In the genomic region with DNA sequence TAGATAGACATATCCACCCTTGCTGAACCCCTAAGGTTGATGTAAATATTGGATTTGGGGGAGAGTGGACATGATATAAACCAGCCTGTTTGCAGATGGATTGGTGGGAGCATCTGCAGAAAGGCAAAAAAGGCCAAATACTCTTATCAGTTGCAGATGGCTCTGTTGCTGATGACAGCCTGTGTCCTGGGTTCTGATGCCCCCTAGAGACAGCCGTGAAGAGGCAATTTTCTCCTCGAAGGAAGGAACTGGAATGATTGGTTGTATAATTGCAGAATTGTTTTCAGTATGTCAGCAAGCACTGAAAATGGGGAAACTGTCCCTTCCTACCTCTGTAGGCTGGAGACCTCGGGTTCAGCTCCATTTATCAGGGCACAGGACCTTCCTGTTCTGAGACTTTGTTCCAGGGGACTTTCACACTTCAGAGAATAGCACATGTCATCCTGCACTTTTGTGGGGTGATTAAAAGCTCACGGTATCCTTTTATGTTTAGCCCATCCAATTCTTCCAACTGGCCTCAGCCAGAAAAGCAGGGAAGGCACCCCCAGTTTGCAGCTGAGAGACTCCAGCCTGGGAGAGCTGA, we compare ENCODE assay signal across 8 cellular contexts.
DNase-seq lines count a peak whose midpoint lies in the region; ATAC-seq, FAIRE-seq and TF ChIP-seq lines count a peak whose summit lies in the region.

No MANE protein-coding gene starts in this region.

- no peak overlapping the region for H3K27ac ChIP-seq in Peyer's patch
- no peak overlapping the region for H3K27ac ChIP-seq in H1 (ENCODE audit: low read depth, low read length)

- H4K20me1 ChIP-seq in H1 (replicated peaks in 1 of 2; ENCODE audit: control insufficient read depth in 1 of 2, insufficient read depth in 2 of 2, low read length in 2 of 2) = peaks cover 13 to 14% of the 10 kb centered on the region in 2 experiments

- H3K23me2 ChIP-seq in H1 (ENCODE audit: low read depth, low read length) = no peaks in the 10 kb centered on the region

- H2BK20ac ChIP-seq in H1 (ENCODE audit: low read length) = no peak overlapping the region

- H2BK120ac ChIP-seq in H1 (replicated peaks; ENCODE audit: low read depth, low read length) = no peak overlapping the region

- H3K79me2 ChIP-seq in H1 (ENCODE audit: control insufficient read depth in 1 of 2, insufficient read depth in 2 of 2, low read length in 2 of 2) = peaks cover 0 to 21% of the 10 kb centered on the region in 2 experiments; a peak in 1 of 4 replicates

- POLR2A ChIA-PET in H1 (lab: Charles Lee; ENCODE audit: partially characterized antibody) = no interaction called here

- FAIRE-seq in H1 (lab: Jason Lieb, UNC) = peak; percentile 48

- H3K27me3 ChIP-seq in Peyer's patch (no peaks in the 10 kb centered on the region), H1 (replicated peaks in 1 of 4; ENCODE audit: control insufficient read depth in 3 of 4, extremely low read depth in 1 of 4, insufficient read depth in 3 of 4, low read length in 3 of 4) (no peaks in the 10 kb centered on the region)

- H3K36me3 ChIP-seq in Peyer's patch (no peaks in the 10 kb centered on the region), H1 (ENCODE audit: control insufficient read depth in 2 of 4, insufficient read depth in 4 of 4, low read length in 3 of 4) (peaks cover 0 to 12% (median 1%) of the 10 kb centered on the region in 4 experiments; a peak in 2 of 8 replicates)

- H2BK5ac ChIP-seq in H1 (ENCODE audit: low read depth, low read length) = no peak overlapping the region

- H2AFZ ChIP-seq in H1 (ENCODE audit: low read length) = no peak overlapping the region

- no peak overlapping the region for H4K5ac ChIP-seq in H1 (ENCODE audit: insufficient read length, low read depth, low read length)

- H3K18ac ChIP-seq in H1 (ENCODE audit: extremely low read depth, low read length) = no peak overlapping the region

- H4K91ac ChIP-seq in H1 (replicated peaks; ENCODE audit: insufficient read length, low read length) = no peak overlapping the region

- CTCF ChIA-PET in H1 (lab: Charles Lee; ENCODE audit: partially characterized antibody) = interaction anchor here (0.6 to 5.9 kb wide), 41 partner anchors 9 to 402 kb away, joined by 3 to 54 read pairs (median 4); a partner anchor contains a TSS

- TF ChIP-seq POLR2A in Peyer's patch (IDR thresholded peaks at IDR 0.05) (no peak), H1 (IDR thresholded peaks at IDR 0.05; ENCODE audit: control extremely low read depth in 1 of 2, low read depth in 2 of 2, low read length in 2 of 2) (no peak)

- no peak overlapping the region for H3K23ac ChIP-seq in H1 (ENCODE audit: insufficient read length)

- 67% methylated on average over 4 of the region's 4 CpGs; no CpG with 5 or more reads in 1 of the 2 experiments for WGBS in H1 (ENCODE audit: extremely low coverage in 1 of 2, insufficient coverage in 1 of 2, insufficient read length in 1 of 2, insufficient replicate concordance in 2 of 2, low coverage in 1 of 2, low lambda C conversion rate in 2 of 2, missing lambda C conversion rate in 1 of 2), 2 experiments

- H3K4me3 ChIP-seq in Peyer's patch (no peak overlapping the region), H1 (ENCODE audit: extremely low read depth in 1 of 4, insufficient read depth in 2 of 4, low read depth in 3 of 4, low read length in 4 of 4) (no peak overlapping the region)

- no peak overlapping the region for H3K56ac ChIP-seq in H1 (replicated peaks; ENCODE audit: insufficient read length, low read depth, low read length)

- H3K4me1 ChIP-seq in Peyer's patch (no peaks in the 10 kb centered on the region), H1 (replicated peaks in 1 of 4; ENCODE audit: control insufficient read depth in 3 of 4, insufficient read depth in 4 of 4, low read length in 3 of 4) (peaks cover 5 to 16% (median 14%) of the 10 kb centered on the region in 4 experiments)

- H3K9me3 ChIP-seq in Peyer's patch (no peaks in the 10 kb centered on the region), H1 (ENCODE audit: insufficient read depth in 2 of 2, low read depth in 1 of 2, low read length in 1 of 2) (no peaks in the 10 kb centered on the region)

- no peak overlapping the region for H2BK12ac ChIP-seq in H1 (ENCODE audit: low read depth, low read length)

- peak; percentile 85 to 89 for TF ChIP-seq RAD21 in H1 (IDR thresholded peaks at IDR 0.05 in 1 of 2, conservative IDR thresholded peaks at IDR 0.05 in 1 of 2; ENCODE audit: low read depth in 2 of 2, low read length in 2 of 2)

- no peak overlapping the region for H3K4ac ChIP-seq in H1 (replicated peaks; ENCODE audit: insufficient read length, low read depth, low read length)

- no peak for ATAC-seq in GM21528 (IDR thresholded peaks at IDR 0.05; ENCODE audit: low FRiP score, unreplicated experiment)

- peak; percentile 50 for DNase-seq in CD1c-positive myeloid dendritic cell (ENCODE audit: extremely low spot score)
- peak; percentile 66 for DNase-seq in HCEC 1CT
- DNase-seq in Peyer's patch = no peak
- DNase-seq in H1 (ENCODE audit: low read depth in 1 of 2, low spot score in 2 of 2) = no peak
- DNase-seq in midbrain (lab: John Stamatoyannopoulos, UW) = peak; percentile 72
- DNase-seq in amniotic stem cell (lab: John Stamatoyannopoulos, UW) = no peak
- DNase-seq in T-helper 9 cell = no peak

- peak in 4 of 6 experiments; percentile 29 to 48 (median 41) for TF ChIP-seq CTCF in Peyer's patch (IDR thresholded peaks at IDR 0.05)
- peak; percentile 63 to 81 (median 74) for TF ChIP-seq CTCF in H1 (IDR thresholded peaks at IDR 0.05; ENCODE audit: control extremely low read depth in 1 of 3, insufficient read depth in 1 of 3, low read depth in 1 of 3, low read length in 3 of 3)

- TF ChIP-seq EP300 in H1 (IDR thresholded peaks at IDR 0.05; ENCODE audit: borderline replicate concordance in 1 of 2, low read depth in 2 of 2, low read length in 2 of 2) = no peak

- no peak overlapping the region for H3K14ac ChIP-seq in H1 (ENCODE audit: insufficient read length)

- no peak overlapping the region for H2AK5ac ChIP-seq in H1 (ENCODE audit: low read depth, low read length)

- H2BK15ac ChIP-seq in H1 (ENCODE audit: low read length) = no peak overlapping the region

- no peak overlapping the region for H4K8ac ChIP-seq in H1 (ENCODE audit: extremely low read depth, insufficient read depth, low read length)

- H3K79me1 ChIP-seq in H1 (ENCODE audit: low read depth, low read length) = peaks cover 7% of the 10 kb centered on the region

- no peak overlapping the region for H3K9ac ChIP-seq in H1 (replicated peaks in 1 of 4; ENCODE audit: extremely low read depth in 1 of 4, low read depth in 3 of 4, low read length in 3 of 4)

- H3K4me2 ChIP-seq in H1 (ENCODE audit: insufficient read depth in 1 of 2, low read depth in 2 of 2, low read length in 2 of 2) = no peak overlapping the region

TF ChIP-seq in H1, 55 proteins besides CTCF, POLR2A, EP300 and RAD21:
- no peak for TF ChIP-seq CEBPB (IDR thresholded peaks at IDR 0.05; ENCODE audit: low read depth, low read length)
- no peak for TF ChIP-seq SP1 (IDR thresholded peaks at IDR 0.05; ENCODE audit: low read depth, low read length)
- TF ChIP-seq, protein P1, sequence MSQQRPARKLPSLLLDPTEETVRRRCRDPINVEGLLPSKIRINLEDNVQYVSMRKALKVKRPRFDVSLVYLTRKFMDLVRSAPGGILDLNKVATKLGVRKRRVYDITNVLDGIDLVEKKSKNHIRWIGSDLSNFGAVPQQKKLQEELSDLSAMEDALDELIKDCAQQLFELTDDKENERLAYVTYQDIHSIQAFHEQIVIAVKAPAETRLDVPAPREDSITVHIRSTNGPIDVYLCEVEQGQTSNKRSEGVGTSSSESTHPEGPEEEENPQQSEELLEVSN (IDR thresholded peaks at IDR 0.05) = no peak
- TF ChIP-seq CREB1 (IDR thresholded peaks at IDR 0.05) = no peak
- no peak for TF ChIP-seq EGR1 (IDR thresholded peaks at IDR 0.05; ENCODE audit: borderline replicate concordance, low read depth, low read length)
- TF ChIP-seq RNF2 (IDR thresholded peaks at IDR 0.05; ENCODE audit: borderline replicate concordance, low read depth, low read length, missing control alignments, poor library complexity, severe bottlenecking) = no peak
- TF ChIP-seq SP2 (IDR thresholded peaks at IDR 0.05; ENCODE audit: low read length) = no peak
- TF ChIP-seq CHD2 (IDR thresholded peaks at IDR 0.05; ENCODE audit: low read length) = no peak
- TF ChIP-seq, protein P2, sequence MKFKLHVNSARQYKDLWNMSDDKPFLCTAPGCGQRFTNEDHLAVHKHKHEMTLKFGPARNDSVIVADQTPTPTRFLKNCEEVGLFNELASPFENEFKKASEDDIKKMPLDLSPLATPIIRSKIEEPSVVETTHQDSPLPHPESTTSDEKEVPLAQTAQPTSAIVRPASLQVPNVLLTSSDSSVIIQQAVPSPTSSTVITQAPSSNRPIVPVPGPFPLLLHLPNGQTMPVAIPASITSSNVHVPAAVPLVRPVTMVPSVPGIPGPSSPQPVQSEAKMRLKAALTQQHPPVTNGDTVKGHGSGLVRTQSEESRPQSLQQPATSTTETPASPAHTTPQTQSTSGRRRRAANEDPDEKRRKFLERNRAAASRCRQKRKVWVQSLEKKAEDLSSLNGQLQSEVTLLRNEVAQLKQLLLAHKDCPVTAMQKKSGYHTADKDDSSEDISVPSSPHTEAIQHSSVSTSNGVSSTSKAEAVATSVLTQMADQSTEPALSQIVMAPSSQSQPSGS (IDR thresholded peaks at IDR 0.05; ENCODE audit: low read length) = no peak
- TF ChIP-seq NANOG (IDR thresholded peaks at IDR 0.05; ENCODE audit: insufficient read depth, low read depth, low read length, poor library complexity, severe bottlenecking) = no peak
- no peak for TF ChIP-seq SUZ12 (IDR thresholded peaks at IDR 0.05; ENCODE audit: low read length)
- TF ChIP-seq EZH2 (IDR thresholded peaks at IDR 0.05; ENCODE audit: low read depth, low read length, severe bottlenecking) = no peak
- no peak for TF ChIP-seq TBP (IDR thresholded peaks at IDR 0.05; ENCODE audit: low read depth, low read length)
- no peak for TF ChIP-seq PHF8 (conservative IDR thresholded peaks at IDR 0.05; ENCODE audit: low read depth, low read length)
- no peak for TF ChIP-seq TCF12 (IDR thresholded peaks at IDR 0.05; ENCODE audit: low read depth, low read length)
- no peak for TF ChIP-seq RBBP5 (IDR thresholded peaks at IDR 0.05; ENCODE audit: borderline replicate concordance, low read depth, low read length)
- no peak for TF ChIP-seq TEAD4 (IDR thresholded peaks at IDR 0.05; ENCODE audit: low read depth, low read length)
- TF ChIP-seq GTF2F1 (IDR thresholded peaks at IDR 0.05; ENCODE audit: borderline replicate concordance, low read depth, low read length) = no peak
- TF ChIP-seq FOSL1 (IDR thresholded peaks at IDR 0.05; ENCODE audit: insufficient read depth, low read depth, low read length) = no peak
- TF ChIP-seq JUN (IDR thresholded peaks at IDR 0.05; ENCODE audit: low read depth, low read length) = no peak

Comparison
In these comparisons a context has a peak if more than half of its experiments do, and no peak if none do; other contexts are left out.
1. DNase-seq: peak in CD1c-positive myeloid dendritic cell (single experiment), HCEC 1CT (single experiment) and midbrain (single experiment); none in Peyer's patch (0 of 3), H1 (0 of 2), amniotic stem cell (single experiment) and T-helper 9 cell (single experiment).